ENCODE assay signal across 14 cellular contexts in the genomic region with DNA sequence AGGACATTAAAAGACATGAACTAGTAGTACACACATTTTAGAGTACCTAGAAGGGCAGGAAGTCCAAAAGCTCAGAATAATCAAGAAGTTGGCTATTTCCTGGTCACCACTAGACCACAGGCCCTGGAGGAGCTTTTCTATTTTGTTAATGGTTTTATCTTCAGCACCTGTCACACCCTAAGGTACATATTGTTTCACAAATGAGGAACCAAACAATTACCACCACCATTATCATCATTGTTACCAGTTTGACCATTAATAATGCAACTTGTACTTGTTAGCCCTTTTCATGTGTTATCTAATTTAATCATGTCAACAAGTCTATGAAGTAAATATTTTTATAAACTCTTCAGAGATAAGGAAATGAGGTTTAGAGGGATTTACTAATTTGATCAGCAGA. TPM values are rescaled to one million over a fixed set of nuclear protein-coding genes. Genes with fewer than 3 reads are reported as not detected.
A peak's percentile ranks its signal among the peaks of the same experiment; 100 is the strongest.
DNase-seq lines count a peak whose midpoint lies in the region; ATAC-seq, FAIRE-seq and TF ChIP-seq lines count a peak whose summit lies in the region.
"Had no signal": no experiment of that assay in that cellular context is flagged by ENCODE, and none has a peak within 500 bp of the region (broad histone marks: within the 10 kb centered on the region; RNA-seq: fewer than 3 reads in every experiment).

No MANE protein-coding gene starts in this region.

- H3K4me3 ChIP-seq in OCI-LY7 (ENCODE audit: low read depth, low read length, poor library complexity, severe bottlenecking), result no peak overlapping the region
- H3K4me3 ChIP-seq in GM12878, result no peak overlapping the region
- H3K4me3 ChIP-seq: BLaER1 had no signal

- no peak for TF ChIP-seq RAD21 in GM12878 (IDR thresholded peaks at IDR 0.05; ENCODE audit: insufficient read depth, low read depth, low read length)

- H3K79me2 ChIP-seq in OCI-LY7 (ENCODE audit: insufficient read depth, low read depth, low read length) (peaks cover 56% of the 10 kb centered on the region), GM12878 (ENCODE audit: control insufficient read depth, insufficient read depth, low read length) (peaks cover 17% of the 10 kb centered on the region)

- FAIRE-seq in GM12878 (lab: Jason Lieb, UNC), result no peak

- ATAC-seq in activated CD8-positive, alpha-beta T cell treated with anti-CD3 and anti-CD28 coated beads, Interleukin-2, amount 10 ng/mL, durations not matched to agents 7 days and 5 days, result no peak
- no peak for ATAC-seq in activated CD8-positive, alpha-beta T cell treated with anti-CD3 and anti-CD28 coated beads for 36 hours
- ATAC-seq in GM12878, result no peak
- no peak for ATAC-seq in CD4-positive, alpha-beta T cell (ENCODE audit: poor library complexity)

- H3K4me3 Mint-ChIP-seq in activated CD8-positive, alpha-beta T cell treated with anti-CD3 and anti-CD28 coated beads, Interleukin-2, amount 10 ng/mL, durations not matched to agents 7 days and 5 days, result no peak overlapping the region
- H3K4me3 Mint-ChIP-seq in activated CD8-positive, alpha-beta T cell treated with anti-CD3 and anti-CD28 coated beads for 36 hours, result no peak overlapping the region
- H3K4me3 Mint-ChIP-seq in CD4-positive, alpha-beta T cell, result no peak overlapping the region
- H3K4me3 Mint-ChIP-seq: HFFc6 had no signal

- no peaks in the 10 kb centered on the region for H3K27me3 Mint-ChIP-seq in activated CD8-positive, alpha-beta T cell treated with anti-CD3 and anti-CD28 coated beads, Interleukin-2, amount 10 ng/mL, durations not matched to agents 7 days and 5 days (ENCODE audit: low read depth)
- H3K27me3 Mint-ChIP-seq in activated CD8-positive, alpha-beta T cell treated with anti-CD3 and anti-CD28 coated beads for 36 hours, result no peaks in the 10 kb centered on the region
- H3K27me3 Mint-ChIP-seq in CD4-positive, alpha-beta T cell, result no peaks in the 10 kb centered on the region

- POLR2A ChIA-PET in activated CD8-positive, alpha-beta T cell treated with anti-CD3 and anti-CD28 coated beads, Interleukin-2, amount 10 ng/mL, durations not matched to agents 7 days and 5 days (lab: Charles Lee), result no interaction called here
- POLR2A ChIA-PET in activated CD8-positive, alpha-beta T cell treated with anti-CD3 and anti-CD28 coated beads for 36 hours (lab: Charles Lee), result no interaction called here
- POLR2A ChIA-PET in OCI-LY7 (lab: Charles Lee), result no interaction called here
- POLR2A ChIA-PET in GM12878 (lab: Charles Lee), result no interaction called here
- POLR2A ChIA-PET in CD4-positive, alpha-beta T cell (lab: Charles Lee), result no interaction called here

- peak overlapping the region; percentile 20 for H3K27ac Mint-ChIP-seq in activated CD8-positive, alpha-beta T cell treated with anti-CD3 and anti-CD28 coated beads, Interleukin-2, amount 10 ng/mL, durations not matched to agents 7 days and 5 days
- H3K27ac Mint-ChIP-seq in activated CD8-positive, alpha-beta T cell treated with anti-CD3 and anti-CD28 coated beads for 36 hours, result no peak overlapping the region
- no peak overlapping the region for H3K27ac Mint-ChIP-seq in CD4-positive, alpha-beta T cell
- H3K27ac Mint-ChIP-seq: HFFc6 had no signal

- BruUV-seq in OCI-LY7 (replicated peaks; lab: Mats Ljungman, UMichigan), result no TSS peak
- no TSS peak for BruUV-seq in GM12878 (replicated peaks; lab: Mats Ljungman, UMichigan)

- RAD21 ChIA-PET in GM12878 (lab: Charles Lee; ENCODE audit: unreplicated experiment), result no interaction called here

- H2AFZ ChIP-seq in OCI-LY7 (ENCODE audit: low read length), result no peak overlapping the region
- no peak overlapping the region for H2AFZ ChIP-seq in GM12878 (ENCODE audit: control insufficient read depth, low read depth, low read length)

- H4K20me1 ChIP-seq in OCI-LY7 (ENCODE audit: insufficient read depth, low read length), result no peaks in the 10 kb centered on the region
- H4K20me1 ChIP-seq in GM12878 (ENCODE audit: control insufficient read depth, insufficient read depth), result no peaks in the 10 kb centered on the region

- TF ChIP-seq CTCF in activated CD8-positive, alpha-beta T cell treated with anti-CD3 and anti-CD28 coated beads for 36 hours (IDR thresholded peaks at IDR 0.05), result no peak
- TF ChIP-seq CTCF in OCI-LY7 (conservative IDR thresholded peaks at IDR 0.05; ENCODE audit: low read length) (no peak), GM12878 (IDR thresholded peaks at IDR 0.05 in 2 of 3, conservative IDR thresholded peaks at IDR 0.05 in 1 of 3; ENCODE audit: control insufficient read depth in 2 of 3, extremely low read depth in 1 of 3, insufficient read depth in 1 of 3, low read depth in 3 of 3, low read length in 3 of 3) (no peak)
- TF ChIP-seq CTCF in CD4-positive, alpha-beta T cell (IDR thresholded peaks at IDR 0.05), result no peak

- no peak overlapping the region for H3K4me2 ChIP-seq in OCI-LY7 (ENCODE audit: low read length)
- H3K4me2 ChIP-seq in GM12878 (ENCODE audit: control insufficient read depth, insufficient read depth), result no peak overlapping the region
- H3K4me2 ChIP-seq: BLaER1 had no signal

- H3K9me3 ChIP-seq in OCI-LY7 (ENCODE audit: low read length), result no peaks in the 10 kb centered on the region
- H3K9me3 ChIP-seq in GM12878 (replicated peaks; ENCODE audit: control insufficient read depth, insufficient read depth, low read length), result no peaks in the 10 kb centered on the region
- no peaks in the 10 kb centered on the region for H3K9me3 ChIP-seq in CD4-positive, alpha-beta T cell (ENCODE audit: control insufficient read depth, low read length)
- H3K9me3 ChIP-seq: BLaER1 had no signal

- no peaks in the 10 kb centered on the region for H3K27me3 ChIP-seq in GM12878 (replicated peaks in 1 of 2; ENCODE audit: control insufficient read depth in 2 of 2, insufficient read depth in 2 of 2, low read length in 1 of 2)
- H3K27me3 ChIP-seq in CD4-positive, alpha-beta T cell (ENCODE audit: control insufficient read depth, insufficient read depth, low read length), result no peaks in the 10 kb centered on the region
- H3K27me3 ChIP-seq: BLaER1 had no signal

- TF ChIP-seq EP300 in GM12878 (IDR thresholded peaks at IDR 0.05; ENCODE audit: borderline replicate concordance in 1 of 2, control insufficient read depth in 1 of 2, low read depth in 2 of 2, low read length in 2 of 2), result no peak

- H3K4me1 Mint-ChIP-seq in activated CD8-positive, alpha-beta T cell treated with anti-CD3 and anti-CD28 coated beads, Interleukin-2, amount 10 ng/mL, durations not matched to agents 7 days and 5 days (ENCODE audit: low read depth), result peaks cover 28% of the 10 kb centered on the region
- H3K4me1 Mint-ChIP-seq in activated CD8-positive, alpha-beta T cell treated with anti-CD3 and anti-CD28 coated beads for 36 hours (ENCODE audit: low read depth), result peaks cover 12% of the 10 kb centered on the region
- H3K4me1 Mint-ChIP-seq in CD4-positive, alpha-beta T cell (ENCODE audit: low read depth), result peaks cover 31% of the 10 kb centered on the region

- H3K36me3 ChIP-seq in OCI-LY7 (ENCODE audit: insufficient read depth, low read length) (peaks cover 28% of the 10 kb centered on the region; the same call in 1 of the 2 replicates), GM12878 (ENCODE audit: control insufficient read depth in 2 of 2, insufficient read depth in 2 of 2, low read length in 1 of 2) (peaks cover 0 to 1% of the 10 kb centered on the region in 2 experiments; a peak in 2 of 4 replicates)

- CTCF ChIA-PET in activated CD8-positive, alpha-beta T cell treated with anti-CD3 and anti-CD28 coated beads, Interleukin-2, amount 10 ng/mL, durations not matched to agents 7 days and 5 days (lab: Charles Lee), result no interaction called here
- CTCF ChIA-PET in activated CD8-positive, alpha-beta T cell treated with anti-CD3 and anti-CD28 coated beads for 36 hours (lab: Charles Lee), result no interaction called here
- CTCF ChIA-PET in OCI-LY7 (lab: Charles Lee; ENCODE audit: unreplicated experiment), result no interaction called here
- CTCF ChIA-PET in GM12878 (lab: Yijun Ruan, JAX), result no interaction called here
- CTCF ChIA-PET in CD4-positive, alpha-beta T cell (lab: Charles Lee), result no interaction called here

- H3K27ac ChIP-seq in OCI-LY7 (ENCODE audit: low read depth, low read length, poor library complexity, severe bottlenecking), result peak overlapping the region; percentile 3
- H3K27ac ChIP-seq in GM12878 (ENCODE audit: control insufficient read depth, insufficient read depth), result no peak overlapping the region
- H3K27ac ChIP-seq in CD4-positive, alpha-beta T cell (ENCODE audit: low read depth, low read length), result no peak overlapping the region
- H3K27ac ChIP-seq: BLaER1 had no signal

- TF ChIP-seq POLR2A in GM12878 (IDR thresholded peaks at IDR 0.05; ENCODE audit: low read depth, low read length), result no peak

- in situ Hi-C loops in GM12878 (cut with MboI), result no loop called here

- no peak overlapping the region for H3K9ac ChIP-seq in GM12878 (ENCODE audit: control insufficient read depth, insufficient read depth, low read length)
- H3K9ac ChIP-seq: BLaER1 had no signal

- H3K4me1 ChIP-seq in OCI-LY7 (ENCODE audit: insufficient read depth, low read length, poor library complexity, severe bottlenecking) (peaks cover 21% of the 10 kb centered on the region), GM12878 (ENCODE audit: control insufficient read depth, insufficient read depth, low read length) (peaks cover 3% of the 10 kb centered on the region; the same call in 1 of the 2 replicates)

- H3K9me3 Mint-ChIP-seq in activated CD8-positive, alpha-beta T cell treated with anti-CD3 and anti-CD28 coated beads, Interleukin-2, amount 10 ng/mL, durations not matched to agents 7 days and 5 days (ENCODE audit: insufficient read depth), result no peaks in the 10 kb centered on the region
- H3K9me3 Mint-ChIP-seq in activated CD8-positive, alpha-beta T cell treated with anti-CD3 and anti-CD28 coated beads for 36 hours, result no peaks in the 10 kb centered on the region
- no peaks in the 10 kb centered on the region for H3K9me3 Mint-ChIP-seq in CD4-positive, alpha-beta T cell
- H3K9me3 Mint-ChIP-seq: HFFc6 had no signal

- peaks cover 10% of the 10 kb centered on the region for H3K36me3 Mint-ChIP-seq in activated CD8-positive, alpha-beta T cell treated with anti-CD3 and anti-CD28 coated beads, Interleukin-2, amount 10 ng/mL, durations not matched to agents 7 days and 5 days (ENCODE audit: low read depth)
- H3K36me3 Mint-ChIP-seq in activated CD8-positive, alpha-beta T cell treated with anti-CD3 and anti-CD28 coated beads for 36 hours (ENCODE audit: low read depth), result peaks cover 9% of the 10 kb centered on the region
- H3K36me3 Mint-ChIP-seq in CD4-positive, alpha-beta T cell (ENCODE audit: low read depth), result peaks cover 29% of the 10 kb centered on the region

- H3K9me2 ChIP-seq in OCI-LY7 (ENCODE audit: insufficient read depth, low read length), result no peaks in the 10 kb centered on the region

- SMC1A ChIA-PET in GM12878 (lab: Charles Lee; ENCODE audit: uncharacterized antibody, unreplicated experiment), result interaction anchor here (0.7 kb wide), 1 partner anchor 24 kb away, joined by 3 read pairs; no protein-coding TSS in a partner anchor

- intact Hi-C loops in activated CD8-positive, alpha-beta T cell treated with anti-CD3 and anti-CD28 coated beads for 36 hours (cut with micrococcal nuclease), result no loop called here
- intact Hi-C loops in OCI-LY7 (cut with micrococcal nuclease; ENCODE audit: unreplicated experiment), result no loop called here
- intact Hi-C loops in GM12878 (cut with micrococcal nuclease; ENCODE audit: unreplicated experiment), result no loop called here
- intact Hi-C loops in CD4-positive, alpha-beta T cell (cut with DNase I, micrococcal nuclease), result loop anchor here in 1 of 2 experiments (5.0 kb wide), 1 partner anchor 35 kb away; no protein-coding TSS in a partner anchor

- no peak for DNase-seq in activated CD8-positive, alpha-beta T cell treated with anti-CD3 and anti-CD28 coated beads, Interleukin-2, amount 10 ng/mL, durations not matched to agents 7 days and 5 days
- no peak for DNase-seq in activated CD8-positive, alpha-beta T cell treated with anti-CD3 and anti-CD28 coated beads for 36 hours
- DNase-seq in OCI-LY7 (ENCODE audit: low spot score), result no peak
- DNase-seq in GM12878 (ENCODE audit: low read depth, low spot score), result no peak
- no peak for DNase-seq in CD4-positive, alpha-beta T cell
- no peak for DNase-seq in SHP77 treated with DMSO at 0.1 percent for 48 hours (lab: John Stamatoyannopoulos, UW)
- DNase-seq in KG1 (lab: John Stamatoyannopoulos, UW), result no peak
- DNase-seq: 8988T, AML-193, DMS53, GF-D8, HCEC 1CT, HFFc6 had no signal

RNA-seq across cellular contexts. Expression of a gene that starts 4.9 kb away (rescaled TPM):
- total RNA-seq in activated CD8-positive, alpha-beta T cell treated with anti-CD3 and anti-CD28 coated beads, Interleukin-2, amount 10 ng/mL, durations not matched to agents 7 days and 5 days, result 10 to 100 TPM; 45.1 to 46.0 TPM
- 10 to 100 TPM; 41.3 to 44.9 TPM for total RNA-seq in activated CD8-positive, alpha-beta T cell treated with anti-CD3 and anti-CD28 coated beads for 36 hours
- total RNA-seq in OCI-LY7 (2014; rRNA removed; shearing (Covaris generic)), result 167 and 180 TPM in 2 replicates
- 63.9 and 64.4 TPM in 2 replicates for total RNA-seq in OCI-LY7 (2022)
- total RNA-seq in GM12878 (2013; cell fraction: nucleolus; rRNA removed), result 22.1 and 22.6 TPM in 2 replicates
- 63.1 and 79.3 TPM in 2 replicates for total RNA-seq in GM12878 (2014; rRNA removed)
- total RNA-seq in GM12878 (2014; rRNA removed; fragmentation: Illumina TruSeq; extraction: Trizol), result 67.7 and 74.5 TPM in 2 replicates
- 42.2 and 50.6 TPM in 2 replicates for total RNA-seq in GM12878 (2021)
- 31.7 TPM for polyA plus RNA-seq in GM12878 (2011; ENCODE audit: low read depth)
- 92.4 and 101 TPM in 2 replicates for polyA plus RNA-seq in GM12878 (2011; rRNA removed)
- polyA plus RNA-seq in GM12878 (2011; cell fraction: cytosol; rRNA removed), result 42.4 and 51.5 TPM in 2 replicates
- 27.3 and 29.6 TPM in 2 replicates for polyA plus RNA-seq in GM12878 (2011; cell fraction: nucleus; rRNA removed)
- polyA plus RNA-seq in GM12878 (2012), result 48.1 and 51.2 TPM in 2 replicates
- 46.7 and 47.1 TPM in 2 replicates for polyA plus RNA-seq in GM12878 (2014; fragmentation: Illumina TruSeq; extraction: Trizol)
- 100 to 1,000 TPM; 149 to 159 TPM for polyA plus RNA-seq in GM12878 (2014; fragmentation: Nextera tagmentation; extraction: Ambion mirVana)
- polyA plus RNA-seq in GM12878 (2014; rRNA removed), result 51.5 and 56.4 TPM in 2 replicates
- 100 to 1,000 TPM; 110 to 113 TPM for polyA plus RNA-seq in GM12878 (2016; fragmentation: Nextera tagmentation; extraction: Ambion mirVana)
- 27.0 and 29.2 TPM in 2 replicates for polyA minus RNA-seq in GM12878 (2011; rRNA and poly(A)+ RNA removed)
- polyA minus RNA-seq in GM12878 (2011; cell fraction: cytosol; rRNA and poly(A)+ RNA removed), result 8.8 and 15.2 TPM in 2 replicates
- polyA minus RNA-seq in GM12878 (2011; cell fraction: nucleus; rRNA and poly(A)+ RNA removed), result 8.3 and 12.7 TPM in 2 replicates
- 10 to 100 TPM in 1 of 2 experiments, 1 to 10 TPM in 1; 9.5 to 10.1 TPM for total RNA-seq in CD4-positive, alpha-beta T cell

RNA-seq across cellular contexts. Expression of a gene that starts 31.7 kb away (rescaled TPM):
- total RNA-seq in activated CD8-positive, alpha-beta T cell treated with anti-CD3 and anti-CD28 coated beads, Interleukin-2, amount 10 ng/mL, durations not matched to agents 7 days and 5 days, result 100 to 1,000 TPM in 1 of 2 experiments, 10 to 100 TPM in 1; 97.7 to 101 TPM
- 10 to 100 TPM; 75.3 to 77.6 TPM for total RNA-seq in activated CD8-positive, alpha-beta T cell treated with anti-CD3 and anti-CD28 coated beads for 36 hours
- 45.3 and 46.5 TPM in 2 replicates for total RNA-seq in OCI-LY7 (2014; rRNA removed; shearing (Covaris generic))
- total RNA-seq in OCI-LY7 (2022) (70.4 and 72.9 TPM in 2 replicates), GM12878 (2014; rRNA removed) (23.9 and 27.7 TPM in 2 replicates), GM12878 (2014; rRNA removed; fragmentation: Illumina TruSeq; extraction: Trizol) (27.7 and 27.9 TPM in 2 replicates), GM12878 (2021) (41.7 and 47.4 TPM in 2 replicates)
- 50.6 and 58.6 TPM in 2 replicates for total RNA-seq in GM12878 (2013; cell fraction: nucleolus; rRNA removed)
- 22.3 TPM for polyA plus RNA-seq in GM12878 (2011; ENCODE audit: low read depth)
- polyA plus RNA-seq in GM12878 (2011; rRNA removed) (107 and 148 TPM in 2 replicates), GM12878 (2014; fragmentation: Illumina TruSeq; extraction: Trizol) (40.3 and 53.0 TPM in 2 replicates), GM12878 (2014; fragmentation: Nextera tagmentation; extraction: Ambion mirVana) (10 to 100 TPM in 1 of 2 experiments, 1 to 10 TPM in 1; 9.8 to 10.9 TPM), GM12878 (2014; rRNA removed) (25.9 and 29.8 TPM in 2 replicates), GM12878 (2016; fragmentation: Nextera tagmentation; extraction: Ambion mirVana) (10 to 100 TPM; 48.4 to 50.0 TPM)
- 28.7 and 29.5 TPM in 2 replicates for polyA plus RNA-seq in GM12878 (2011; cell fraction: cytosol; rRNA removed)
- polyA plus RNA-seq in GM12878 (2011; cell fraction: nucleus; rRNA removed), result 25.9 and 31.9 TPM in 2 replicates
- 30.5 and 36.3 TPM in 2 replicates for polyA plus RNA-seq in GM12878 (2012)
- 64.9 and 149 TPM in 2 replicates for polyA minus RNA-seq in GM12878 (2011; rRNA and poly(A)+ RNA removed)
- 27.6 and 44.8 TPM in 2 replicates for polyA minus RNA-seq in GM12878 (2011; cell fraction: cytosol; rRNA and poly(A)+ RNA removed)
- 11.8 and 16.6 TPM in 2 replicates for polyA minus RNA-seq in GM12878 (2011; cell fraction: nucleus; rRNA and poly(A)+ RNA removed)
- 10 to 100 TPM; 42.6 to 49.3 TPM for total RNA-seq in CD4-positive, alpha-beta T cell
